Comparison of ENCODE assay signal across 9 cellular contexts in the genomic region with DNA sequence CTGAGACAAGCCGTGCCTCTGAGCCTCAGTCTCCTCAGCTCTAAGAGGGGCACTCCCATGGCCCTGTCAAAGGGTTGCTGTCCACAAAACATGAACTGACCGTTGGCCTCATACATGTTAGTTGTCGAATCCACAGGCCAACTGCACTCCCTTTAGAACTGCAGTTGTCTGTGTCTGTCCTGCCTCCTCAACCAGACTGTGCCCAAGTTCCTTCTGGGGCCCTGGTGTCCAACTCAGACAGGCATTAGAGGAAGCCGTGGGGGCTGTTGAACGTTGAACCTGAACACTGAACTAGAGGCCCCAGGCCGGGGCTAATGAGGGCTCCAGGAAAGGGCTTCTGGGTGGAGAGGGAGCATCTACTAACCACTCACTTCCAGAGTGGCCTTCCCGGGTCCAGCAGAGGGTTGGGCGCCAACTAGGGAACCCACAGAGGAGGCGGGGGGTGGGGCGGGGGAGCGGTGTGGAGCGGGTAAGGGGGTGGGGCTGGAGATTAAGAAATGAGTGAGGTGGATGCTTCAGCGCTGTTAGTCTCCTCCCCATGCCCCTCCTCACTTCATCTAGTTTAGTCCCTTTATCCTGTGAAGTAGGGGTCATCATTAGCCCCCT. TPM values are rescaled to one million over a fixed set of nuclear protein-coding genes. Genes with fewer than 3 reads are reported as not detected.
DNase-seq lines count a peak whose midpoint lies in the region; ATAC-seq, FAIRE-seq and TF ChIP-seq lines count a peak whose summit lies in the region.
"Had no signal": no experiment of that assay in that cellular context is flagged by ENCODE, and none has a peak within 500 bp of the region (broad histone marks: within the 10 kb centered on the region; RNA-seq: fewer than 3 reads in every experiment).

A gene with protein sequence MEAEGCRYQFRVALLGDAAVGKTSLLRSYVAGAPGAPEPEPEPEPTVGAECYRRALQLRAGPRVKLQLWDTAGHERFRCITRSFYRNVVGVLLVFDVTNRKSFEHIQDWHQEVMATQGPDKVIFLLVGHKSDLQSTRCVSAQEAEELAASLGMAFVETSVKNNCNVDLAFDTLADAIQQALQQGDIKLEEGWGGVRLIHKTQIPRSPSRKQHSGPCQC (plus strand): TSS at position 558 of the 606 bp plus-strand sequence. CDS start 247 bp downstream, outside the sequence.

- H3K27me3 ChIP-seq in mammary epithelial cell (ENCODE audit: insufficient read depth, low read length) = no peaks in the 10 kb centered on the region
- no peaks in the 10 kb centered on the region; a peak in 1 of 5 replicates for H3K27me3 ChIP-seq in HepG2 (ENCODE audit: control insufficient read depth in 1 of 2, insufficient read depth in 2 of 2, low read length in 2 of 2)
- no peaks in the 10 kb centered on the region for H3K27me3 ChIP-seq in subcutaneous abdominal adipose tissue (ENCODE audit: control insufficient read depth in 5 of 5, insufficient read depth in 4 of 5, low read length in 5 of 5)

- peak; percentile 87 for ATAC-seq in HepG2

- in situ Hi-C loops in mammary epithelial cell (cut with MboI; ENCODE audit: low sequenced_read_pairs in 2 of 2) = no loop called here
- in situ Hi-C loops in HepG2 (cut with HindIII; ENCODE audit: extremely low pct_ligation_motif_present, low pct_unique_long_range_greater_than_20kb) = loop anchor here (25.0 kb wide), 1 partner anchor 355 kb away; a partner anchor contains a TSS

- DNase-seq in NCI-H748 (lab: John Stamatoyannopoulos, UW; ENCODE audit: unreplicated experiment) (peak; percentile 25), NCI-H748 treated with DMSO at 0.1 percent for 48 hours (lab: John Stamatoyannopoulos, UW) (no peak), M059J (ENCODE audit: low read depth) (peak; percentile 33), mammary epithelial cell (no peak), HepG2 (ENCODE audit: low spot score) (peak; percentile 84), DMS153 (lab: John Stamatoyannopoulos, UW) (no peak), NCI-H226 (no peak)

- TF ChIP-seq EP300 in HepG2 (IDR thresholded peaks at IDR 0.05; ENCODE audit: low read depth in 2 of 2, low read length in 2 of 2) = peak in 1 of 2 experiments; percentile 47; a peak in 1 of 4 replicates
- TF ChIP-seq EP300 in HepG2 (CRISPR knock-in tag; IDR thresholded peaks at IDR 0.05; ENCODE audit: borderline replicate concordance) = no peak

- POLR2A ChIA-PET in HepG2 (lab: Yijun Ruan, JAX) = interaction anchor here (1.2 to 7.8 kb wide), 4 partner anchors 12 to 154 kb away, joined by 3 to 139 read pairs (median 3); no protein-coding TSS in a partner anchor

- H3K79me2 ChIP-seq in mammary epithelial cell (ENCODE audit: insufficient read depth, low read length) (no peaks in the 10 kb centered on the region), HepG2 (ENCODE audit: insufficient read depth, low read length) (peaks cover 14% of the 10 kb centered on the region)

- H3K27ac ChIP-seq in mammary epithelial cell (ENCODE audit: insufficient read depth, low read depth, low read length) = no peak within 1 kb of the TSS
- peak within 1 kb of the TSS; percentile 91 for H3K27ac ChIP-seq in HepG2 (ENCODE audit: extremely low read length, insufficient read depth, low read length)
- H3K27ac ChIP-seq in subcutaneous abdominal adipose tissue (ENCODE audit: low read depth, low read length) = peak within 1 kb of the TSS; percentile 35

- 37% methylated on average over 10 of the region's 13 CpGs for WGBS in mammary epithelial cell (ENCODE audit: low coverage, missing lambda C conversion rate)
- WGBS in HepG2 (ENCODE audit: low lambda C conversion rate) = 0% methylated on average over 7 of the region's 13 CpGs

- H3K36me3 ChIP-seq in mammary epithelial cell (ENCODE audit: insufficient read depth, low read length) (no peaks in the 10 kb centered on the region), HepG2 (replicated peaks in 1 of 2; ENCODE audit: control insufficient read depth in 1 of 2, insufficient read depth in 2 of 2, low read length in 2 of 2) (no peaks in the 10 kb centered on the region; a peak in 2 of 5 replicates), subcutaneous abdominal adipose tissue (ENCODE audit: control insufficient read depth in 5 of 5, insufficient read depth in 5 of 5, low read length in 5 of 5) (no peaks in the 10 kb centered on the region)

- no peaks in the 10 kb centered on the region for H4K20me1 ChIP-seq in mammary epithelial cell (ENCODE audit: insufficient read depth, low read length)
- peaks cover 11% of the 10 kb centered on the region; the same call in 1 of the 2 replicates for H4K20me1 ChIP-seq in HepG2 (ENCODE audit: insufficient read depth, low read length)

- CTCF ChIA-PET in mammary epithelial cell (lab: Charles Lee; ENCODE audit: low non-redundant PET) (no interaction called here), HepG2 (lab: Yijun Ruan, JAX; ENCODE audit: low intra/inter-chr PET ratio, low total read pairs) (no interaction called here)

- BruUV-seq in mammary epithelial cell (replicated peaks; lab: Mats Ljungman, UMichigan) (no TSS peak), HepG2 (replicated peaks; lab: Mats Ljungman, UMichigan) (no TSS peak)

- intact Hi-C loops in mammary epithelial cell (cut with micrococcal nuclease) = no loop called here
- intact Hi-C loops in HepG2 (cut with micrococcal nuclease; ENCODE audit: unreplicated experiment) = no loop called here

- H3K9ac ChIP-seq in mammary epithelial cell (ENCODE audit: insufficient read depth, low read length) (no peak within 1 kb of the TSS), HepG2 (ENCODE audit: insufficient read depth, low read depth, low read length) (peak within 1 kb of the TSS; percentile 88), subcutaneous abdominal adipose tissue (ENCODE audit: low read length in 5 of 5) (peak within 1 kb of the TSS; percentile 9 to 75 (median 48))

- dilution Hi-C loops in mammary epithelial cell (cut with HindIII; ENCODE audit: low sequenced_read_pairs) = no loop called here

- no peak for FAIRE-seq in HepG2 (lab: Jason Lieb, UNC)

- TF ChIP-seq POLR2A in HepG2 (IDR thresholded peaks at IDR 0.05; ENCODE audit: insufficient read depth in 1 of 2, low read depth in 2 of 2, low read length in 2 of 2) = peak; percentile 54 to 73; a peak in 3 of 4 replicates

- H3K4me1 ChIP-seq in mammary epithelial cell (ENCODE audit: insufficient read depth, low read length) (peaks cover 8% of the 10 kb centered on the region), HepG2 (ENCODE audit: insufficient read depth, low read length) (peaks cover 79% of the 10 kb centered on the region), subcutaneous abdominal adipose tissue (ENCODE audit: control insufficient read depth in 5 of 5, insufficient read depth in 5 of 5, low read length in 5 of 5) (peaks cover 11 to 42% (median 25%) of the 10 kb centered on the region in 5 donors)

- H3K4me3 ChIP-seq in mammary epithelial cell (replicated peaks in 1 of 3; ENCODE audit: insufficient read depth in 1 of 3, low read depth in 2 of 3, low read length in 3 of 3) (peak within 1 kb of the TSS in 2 of 3 experiments; percentile 7 to 12), HepG2 (replicated peaks in 1 of 3; ENCODE audit: insufficient read depth in 1 of 3, low read depth in 2 of 3, low read length in 3 of 3) (peak within 1 kb of the TSS; percentile 70 to 91 (median 72)), subcutaneous abdominal adipose tissue (ENCODE audit: low read depth in 1 of 5, low read length in 5 of 5) (peak within 1 kb of the TSS; percentile 60 to 74 (median 65))

- peak within 1 kb of the TSS; percentile 70 for H3K4me2 ChIP-seq in mammary epithelial cell (ENCODE audit: insufficient read depth, low read depth, low read length)
- peak within 1 kb of the TSS; percentile 83 for H3K4me2 ChIP-seq in HepG2 (ENCODE audit: low read depth, low read length)

- H3K9me3 ChIP-seq in mammary epithelial cell (replicated peaks; ENCODE audit: insufficient read depth, low read length) = no peaks in the 10 kb centered on the region
- H3K9me3 ChIP-seq in HepG2 (ENCODE audit: low read length) = no peaks in the 10 kb centered on the region
- no peaks in the 10 kb centered on the region for H3K9me3 ChIP-seq in subcutaneous abdominal adipose tissue (ENCODE audit: control insufficient read depth in 5 of 5, low read length in 5 of 5)

- peak within 1 kb of the TSS; percentile 51 for H2AFZ ChIP-seq in mammary epithelial cell (ENCODE audit: low read depth, low read length)
- peak within 1 kb of the TSS; percentile 50 for H2AFZ ChIP-seq in HepG2 (ENCODE audit: low read length)

- peak; percentile 28; the same call in 1 of the 2 replicates for TF ChIP-seq RAD21 in HepG2 (CRISPR knock-in tag; IDR thresholded peaks at IDR 0.05)

- TF ChIP-seq CTCF in mammary epithelial cell (conservative IDR thresholded peaks at IDR 0.05 in 1 of 2, IDR thresholded peaks at IDR 0.05 in 1 of 2; ENCODE audit: extremely low read depth in 1 of 2, insufficient read depth in 1 of 2, low read depth in 1 of 2, low read length in 2 of 2) (no peak), HepG2 (CRISPR knock-in tag; IDR thresholded peaks at IDR 0.05) (no peak)

TF ChIP-seq in HepG2, 621 proteins besides CTCF, POLR2A, EP300 and RAD21 (continues in another document):
- no peak for TF ChIP-seq GPN1 (CRISPR knock-in tag; IDR thresholded peaks at IDR 0.05; ENCODE audit: borderline replicate concordance)

RNA-seq across cellular contexts. Expression of the gene that starts here (rescaled TPM):
- total RNA-seq in M059J (2014; rRNA removed; shearing (Covaris generic)) = 2.0 and 3.2 TPM in 2 replicates
- total RNA-seq in mammary epithelial cell = under 1 TPM in 1 of 2 donors, not detected in 1; 0.17 TPM
- 0.10 TPM for polyA plus RNA-seq in mammary epithelial cell
- not detected for polyA minus RNA-seq in mammary epithelial cell
- 10.3 and 10.4 TPM in 2 replicates for total RNA-seq in HepG2 (2016; rRNA removed; fragmentation: Illumina TruSeq; extraction: Trizol)
- 2.2 and 3.5 TPM in 2 replicates for total RNA-seq in HepG2 (2016; cell fraction: cytosol; rRNA removed; fragmentation: Illumina TruSeq; extraction: Trizol; ENCODE audit: low read depth)
- total RNA-seq in HepG2 (2016; cell fraction: insoluble cytoplasmic fraction; rRNA removed; fragmentation: Illumina TruSeq; extraction: Trizol) = 10.9 and 11.3 TPM in 2 replicates
- total RNA-seq in HepG2 (2016; cell fraction: membrane; rRNA removed; fragmentation: Illumina TruSeq; extraction: Trizol) = 8.9 and 9.7 TPM in 2 replicates
- total RNA-seq in HepG2 (2016; cell fraction: nucleus; rRNA removed; fragmentation: Illumina TruSeq; extraction: Trizol) = 4.5 and 6.4 TPM in 2 replicates
- 166 and 170 TPM in 2 replicates for polyA plus RNA-seq in HepG2 (2011; rRNA removed)
- polyA plus RNA-seq in HepG2 (2011; cell fraction: cytosol; rRNA removed) = 190 and 230 TPM in 2 replicates
- polyA plus RNA-seq in HepG2 (2011; cell fraction: nucleus; rRNA removed) = 40.5 and 59.0 TPM in 2 replicates
- polyA plus RNA-seq in HepG2 (2012) = 39.3 and 44.1 TPM in 2 replicates
- 3.5 and 4.2 TPM in 2 replicates for polyA plus RNA-seq in HepG2 (2016; cell fraction: cytosol; fragmentation: Illumina TruSeq; extraction: Trizol; ENCODE audit: low read depth)
- polyA plus RNA-seq in HepG2 (2016; cell fraction: insoluble cytoplasmic fraction; fragmentation: Illumina TruSeq; extraction: Trizol; ENCODE audit: low read depth) = 10.3 and 11.6 TPM in 2 replicates
- 7.3 and 8.0 TPM in 2 replicates for polyA plus RNA-seq in HepG2 (2016; cell fraction: membrane; fragmentation: Illumina TruSeq; extraction: Trizol; ENCODE audit: low read depth)
- 9.3 and 9.9 TPM in 2 replicates for polyA plus RNA-seq in HepG2 (2016; cell fraction: nucleus; fragmentation: Illumina TruSeq; extraction: Trizol; ENCODE audit: insufficient read depth, low read depth)
- 0.44 and 146 TPM in 2 replicates for polyA minus RNA-seq in HepG2 (2011; rRNA and poly(A)+ RNA removed; ENCODE audit: low replicate concordance)
- 79.2 and 84.6 TPM in 2 replicates for polyA minus RNA-seq in HepG2 (2011; cell fraction: cytosol; rRNA and poly(A)+ RNA removed)
- 22.8 and 32.4 TPM in 2 replicates for polyA minus RNA-seq in HepG2 (2011; cell fraction: nucleus; rRNA and poly(A)+ RNA removed)
- total RNA-seq: activated CD8-positive, alpha-beta memory T cell treated with anti-CD3 and anti-CD28 coated beads for 36 hours had no signal

Comparison
In these comparisons a context has a peak if more than half of its experiments do, and no peak if none do; other contexts are left out.
1. DNase-seq: peak in NCI-H748 (single experiment), M059J (single experiment) and HepG2 (single experiment); none in NCI-H748 treated with DMSO at 0.1 percent for 48 hours (single experiment), mammary epithelial cell (single experiment), DMS153 (single experiment) and NCI-H226 (single experiment).
2. H3K4me3 ChIP-seq: peak in every context shown above with its lines; median percentile 72 in HepG2; 65 in subcutaneous abdominal adipose tissue; 10 in mammary epithelial cell.